ENCODE assay signal across 8 cellular contexts in the genomic region with DNA sequence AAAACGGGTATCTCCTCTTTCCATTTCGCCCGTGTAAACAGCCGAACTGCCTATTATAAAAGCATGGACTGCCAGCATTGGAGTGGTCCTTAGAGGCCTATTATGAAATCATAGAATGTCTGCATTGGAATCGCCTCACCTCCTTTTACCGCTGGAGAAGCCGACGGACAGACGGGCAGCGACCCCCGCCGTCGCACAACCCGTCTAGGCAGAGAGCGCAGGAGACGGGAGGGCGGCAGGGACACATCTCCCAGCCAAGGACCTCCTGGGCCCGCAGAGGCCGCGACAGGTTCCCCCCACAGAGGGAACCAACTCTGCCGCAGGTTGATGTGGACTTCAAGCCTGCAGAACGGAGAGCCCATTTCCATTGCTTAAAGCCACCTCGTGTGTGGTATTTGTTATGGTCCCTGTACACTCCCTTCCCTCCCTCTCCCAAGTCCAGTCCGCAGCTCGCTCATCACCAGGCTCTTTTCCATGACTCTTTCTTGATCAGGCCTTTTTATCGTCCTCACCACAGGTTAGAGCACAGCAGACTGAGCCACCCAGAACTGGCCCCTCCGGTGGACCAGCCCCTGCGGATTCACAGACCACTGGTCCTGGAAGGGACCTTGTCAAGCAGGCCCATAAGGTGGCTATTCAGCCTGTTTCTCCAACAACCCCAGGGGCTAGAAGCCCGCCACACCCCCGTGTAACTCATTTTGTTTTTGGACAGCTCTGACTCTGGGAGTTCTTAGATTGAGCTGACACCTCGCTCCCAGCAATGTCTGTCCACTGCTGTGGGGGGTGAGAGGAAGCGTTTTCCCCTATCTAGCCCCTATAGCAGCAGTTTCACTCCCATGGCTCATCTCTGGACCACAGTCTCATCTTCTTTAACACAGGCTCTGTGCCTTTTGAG. TPM values are rescaled to one million over a fixed set of nuclear protein-coding genes. Genes with fewer than 3 reads are reported as not detected.
DNase-seq lines count a peak whose midpoint lies in the region; ATAC-seq and TF ChIP-seq lines count a peak whose summit lies in the region.

No MANE protein-coding gene starts in this region.

- H3K27me3 Mint-ChIP-seq in progenitor cell of endocrine pancreas, result peaks cover 36% of the 10 kb centered on the region

- H3K27ac ChIP-seq in WERI-Rb-1 (peak overlapping the region; percentile 58; the same call in 1 of the 2 replicates), gastroesophageal sphincter (peak overlapping the region in 3 of 4 donors; percentile 94 to 96 (median 96))

- no peak for TF ChIP-seq CTCF in WERI-Rb-1 (IDR thresholded peaks at IDR 0.05; ENCODE audit: low read depth, low read length)
- no peak for TF ChIP-seq CTCF in gastroesophageal sphincter (IDR thresholded peaks at IDR 0.05)
- no peak for TF ChIP-seq CTCF in progenitor cell of endocrine pancreas (IDR thresholded peaks at IDR 0.05; ENCODE audit: unreplicated experiment)

- no peak for TF ChIP-seq EP300 in gastroesophageal sphincter (IDR thresholded peaks at IDR 0.05)

- no peaks in the 10 kb centered on the region for H3K36me3 Mint-ChIP-seq in progenitor cell of endocrine pancreas (ENCODE audit: insufficient read depth)

- DNase-seq in Ammon's horn (ENCODE audit: low spot score), result peak; percentile 28
- peak; percentile 12 for DNase-seq in WERI-Rb-1
- peak; percentile 11 for DNase-seq in progenitor cell of endocrine pancreas (ENCODE audit: low spot score, unreplicated experiment)
- DNase-seq in HT-29 (ENCODE audit: low spot score), result no peak
- no peak for DNase-seq in GOT3 (lab: John Stamatoyannopoulos, UW)

- TF ChIP-seq POLR2A in gastroesophageal sphincter (IDR thresholded peaks at IDR 0.05), result no peak

- H3K9me3 ChIP-seq in WERI-Rb-1 (ENCODE audit: severe bottlenecking), result no peaks in the 10 kb centered on the region
- H3K9me3 ChIP-seq in gastroesophageal sphincter, result no peaks in the 10 kb centered on the region

- peaks cover 0 to 70% (median 14%) of the 10 kb centered on the region in 3 donors for H3K4me1 ChIP-seq in gastroesophageal sphincter

- 5 to 54% methylated on average over 4 to 8 of the region's 32 CpGs for WGBS in gastroesophageal sphincter (ENCODE audit: low coverage in 1 of 2), 2 donors

- no peaks in the 10 kb centered on the region for H3K9me3 Mint-ChIP-seq in progenitor cell of endocrine pancreas (ENCODE audit: low read depth)

- peak overlapping the region; percentile 83 for H3K27ac Mint-ChIP-seq in progenitor cell of endocrine pancreas

- peak; percentile 3 for ATAC-seq in GM21825 (IDR thresholded peaks at IDR 0.05; ENCODE audit: unreplicated experiment)
- ATAC-seq in gastroesophageal sphincter, result peak; percentile 40
- ATAC-seq in GM18517 (IDR thresholded peaks at IDR 0.05; ENCODE audit: unreplicated experiment), result no peak

- no peaks in the 10 kb centered on the region for H3K27me3 ChIP-seq in WERI-Rb-1 (ENCODE audit: insufficient read depth, low read depth, severe bottlenecking)
- H3K27me3 ChIP-seq in gastroesophageal sphincter, result no peaks in the 10 kb centered on the region

- H3K36me3 ChIP-seq in WERI-Rb-1 (no peaks in the 10 kb centered on the region), gastroesophageal sphincter (no peaks in the 10 kb centered on the region)

- H3K4me3 Mint-ChIP-seq in progenitor cell of endocrine pancreas (ENCODE audit: low read depth), result peak overlapping the region; percentile 81

- peaks cover 28% of the 10 kb centered on the region for H3K4me1 Mint-ChIP-seq in progenitor cell of endocrine pancreas (ENCODE audit: low read depth)

- peak overlapping the region; percentile 69 for H3K4me3 ChIP-seq in WERI-Rb-1 (ENCODE audit: low read depth, low read length)
- H3K4me3 ChIP-seq in gastroesophageal sphincter, result peak overlapping the region; percentile 74 to 89

RNA-seq across cellular contexts. Expression of a gene that starts 0.8 kb away (rescaled TPM):
- total RNA-seq in gastroesophageal sphincter, result 100 to 1,000 TPM in 1 of 4 donors, 10 to 100 TPM in 3; 63.1 to 472 (median 80.7) TPM
- total RNA-seq in progenitor cell of endocrine pancreas, result 17.5 and 22.6 TPM in 2 replicates
- 121 and 140 TPM in 2 replicates for total RNA-seq in HT-29 (2014; rRNA removed; shearing (Covaris generic))

RNA-seq across cellular contexts. Expression of a gene that starts 39.9 kb away (rescaled TPM):
- total RNA-seq in gastroesophageal sphincter, result 100 to 1,000 TPM; 123 to 541 (median 380) TPM
- not detected in 2 replicates for total RNA-seq in progenitor cell of endocrine pancreas
- 0.58 and 0.91 TPM in 2 replicates for total RNA-seq in HT-29 (2014; rRNA removed; shearing (Covaris generic))

Comparison
In these comparisons a context has a peak if more than half of its experiments do, and no peak if none do; other contexts are left out.
1. DNase-seq: peak in Ammon's horn (single experiment), WERI-Rb-1 (single experiment) and progenitor cell of endocrine pancreas (single experiment); none in HT-29 (single experiment) and GOT3 (single experiment).
2. RNA of a gene that starts 39.9 kb away (total RNA-seq): 123 to 541 TPM in gastroesophageal sphincter; 0.58 to 0.91 TPM in HT-29 and not detected in progenitor cell of endocrine pancreas; every median in the first group is over 10 times any median in the second.